2 cellular contexts compared by ENCODE assay signal in the genomic region with DNA sequence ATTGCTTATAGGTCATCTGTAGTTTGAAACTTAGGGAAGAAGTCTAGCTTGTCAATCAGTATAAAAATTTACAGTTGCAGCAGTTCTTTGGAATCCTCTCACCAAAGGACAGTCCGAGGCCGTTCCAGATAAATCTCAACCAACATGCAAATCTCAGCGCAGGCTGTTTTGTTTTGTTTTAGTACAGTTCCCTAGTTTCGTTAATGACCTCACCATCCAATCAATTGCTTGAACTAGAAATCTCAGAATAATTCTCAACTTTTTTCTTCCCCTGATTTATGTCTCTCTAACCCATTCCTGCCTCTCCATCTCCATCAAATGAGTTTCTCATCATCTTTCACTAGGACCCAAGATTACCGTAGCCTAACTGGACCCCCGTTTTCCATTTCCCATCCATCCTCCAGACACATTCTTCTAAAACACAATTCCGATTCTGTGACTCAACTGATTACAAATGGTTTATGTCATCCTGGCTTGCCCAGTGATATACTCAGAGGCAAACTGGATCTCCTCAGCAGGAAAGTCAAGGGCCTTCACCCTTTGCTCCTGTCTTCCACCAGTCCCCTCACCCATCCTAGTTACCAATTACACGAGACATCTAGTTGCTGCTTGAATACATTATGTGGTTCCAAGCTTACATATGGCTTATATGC.
A peak's percentile ranks its signal among the peaks of the same experiment; 100 is the strongest.
TF ChIP-seq lines count a peak whose summit lies in the region.

No MANE protein-coding gene starts in this region.

TF ChIP-seq in K562, 482 proteins besides CTCF, POLR2A, EP300 and RAD21:
- TF ChIP-seq ZNF274 (IDR thresholded peaks at IDR 0.05; ENCODE audit: borderline replicate concordance, low read depth, low read length) (no peak), HDAC1 (IDR thresholded peaks at IDR 0.05) (0 out of 4 replicates have a peak, but pooled peaks of 1 of the 2 experiments have one; percentile 19), NCOA6 (IDR thresholded peaks at IDR 0.05) (0 out of 2 replicates have a peak, but pooled peaks have one; percentile 13), ZNF584 (CRISPR knock-in tag; IDR thresholded peaks at IDR 0.05; ENCODE audit: low read depth) (no peak), KDM1A (IDR thresholded peaks at IDR 0.05) (peak; percentile 63 to 78)

TF ChIP-seq in SK-N-SH treated with all-trans-retinoic acid at 6 μM for 48 hours, 23 proteins besides CTCF, POLR2A, EP300 and RAD21:
- no peak for TF ChIP-seq ZNF70 (CRISPR knock-in tag; IDR thresholded peaks at IDR 0.05)
- no peak for TF ChIP-seq ZFP30 (CRISPR knock-in tag; IDR thresholded peaks at IDR 0.05)
- no peak for TF ChIP-seq ZC3H10 (CRISPR knock-in tag; IDR thresholded peaks at IDR 0.05)
- no peak for TF ChIP-seq OSR1 (CRISPR knock-in tag; IDR thresholded peaks at IDR 0.05)
- no peak for TF ChIP-seq TOX (CRISPR knock-in tag; IDR thresholded peaks at IDR 0.05; ENCODE audit: borderline replicate concordance)
- no peak for TF ChIP-seq RARB (CRISPR knock-in tag; IDR thresholded peaks at IDR 0.05)
- TF ChIP-seq, protein P1, sequence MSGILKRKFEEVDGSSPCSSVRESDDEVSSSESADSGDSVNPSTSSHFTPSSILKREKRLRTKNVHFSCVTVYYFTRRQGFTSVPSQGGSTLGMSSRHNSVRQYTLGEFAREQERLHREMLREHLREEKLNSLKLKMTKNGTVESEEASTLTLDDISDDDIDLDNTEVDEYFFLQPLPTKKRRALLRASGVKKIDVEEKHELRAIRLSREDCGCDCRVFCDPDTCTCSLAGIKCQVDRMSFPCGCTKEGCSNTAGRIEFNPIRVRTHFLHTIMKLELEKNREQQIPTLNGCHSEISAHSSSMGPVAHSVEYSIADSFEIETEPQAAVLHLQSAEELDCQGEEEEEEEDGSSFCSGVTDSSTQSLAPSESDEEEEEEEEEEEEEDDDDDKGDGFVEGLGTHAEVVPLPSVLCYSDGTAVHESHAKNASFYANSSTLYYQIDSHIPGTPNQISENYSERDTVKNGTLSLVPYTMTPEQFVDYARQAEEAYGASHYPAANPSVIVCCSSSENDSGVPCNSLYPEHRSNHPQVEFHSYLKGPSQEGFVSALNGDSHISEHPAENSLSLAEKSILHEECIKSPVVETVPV (CRISPR knock-in tag; IDR thresholded peaks at IDR 0.05) = no peak
- TF ChIP-seq ISL1 (CRISPR knock-in tag; IDR thresholded peaks at IDR 0.05) = no peak
- no peak for TF ChIP-seq ARNTL (CRISPR knock-in tag; IDR thresholded peaks at IDR 0.05; ENCODE audit: borderline replicate concordance, low read depth)
- TF ChIP-seq CSDC2 (CRISPR knock-in tag; IDR thresholded peaks at IDR 0.05) = no peak
- no peak for TF ChIP-seq BACH2 (CRISPR knock-in tag; IDR thresholded peaks at IDR 0.05; ENCODE audit: borderline replicate concordance)
- TF ChIP-seq, protein P2, sequence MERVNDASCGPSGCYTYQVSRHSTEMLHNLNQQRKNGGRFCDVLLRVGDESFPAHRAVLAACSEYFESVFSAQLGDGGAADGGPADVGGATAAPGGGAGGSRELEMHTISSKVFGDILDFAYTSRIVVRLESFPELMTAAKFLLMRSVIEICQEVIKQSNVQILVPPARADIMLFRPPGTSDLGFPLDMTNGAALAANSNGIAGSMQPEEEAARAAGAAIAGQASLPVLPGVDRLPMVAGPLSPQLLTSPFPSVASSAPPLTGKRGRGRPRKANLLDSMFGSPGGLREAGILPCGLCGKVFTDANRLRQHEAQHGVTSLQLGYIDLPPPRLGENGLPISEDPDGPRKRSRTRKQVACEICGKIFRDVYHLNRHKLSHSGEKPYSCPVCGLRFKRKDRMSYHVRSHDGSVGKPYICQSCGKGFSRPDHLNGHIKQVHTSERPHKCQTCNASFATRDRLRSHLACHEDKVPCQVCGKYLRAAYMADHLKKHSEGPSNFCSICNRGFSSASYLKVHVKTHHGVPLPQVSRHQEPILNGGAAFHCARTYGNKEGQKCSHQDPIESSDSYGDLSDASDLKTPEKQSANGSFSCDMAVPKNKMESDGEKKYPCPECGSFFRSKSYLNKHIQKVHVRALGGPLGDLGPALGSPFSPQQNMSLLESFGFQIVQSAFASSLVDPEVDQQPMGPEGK (CRISPR knock-in tag; IDR thresholded peaks at IDR 0.05; ENCODE audit: borderline replicate concordance) = no peak
- TF ChIP-seq, protein P3, sequence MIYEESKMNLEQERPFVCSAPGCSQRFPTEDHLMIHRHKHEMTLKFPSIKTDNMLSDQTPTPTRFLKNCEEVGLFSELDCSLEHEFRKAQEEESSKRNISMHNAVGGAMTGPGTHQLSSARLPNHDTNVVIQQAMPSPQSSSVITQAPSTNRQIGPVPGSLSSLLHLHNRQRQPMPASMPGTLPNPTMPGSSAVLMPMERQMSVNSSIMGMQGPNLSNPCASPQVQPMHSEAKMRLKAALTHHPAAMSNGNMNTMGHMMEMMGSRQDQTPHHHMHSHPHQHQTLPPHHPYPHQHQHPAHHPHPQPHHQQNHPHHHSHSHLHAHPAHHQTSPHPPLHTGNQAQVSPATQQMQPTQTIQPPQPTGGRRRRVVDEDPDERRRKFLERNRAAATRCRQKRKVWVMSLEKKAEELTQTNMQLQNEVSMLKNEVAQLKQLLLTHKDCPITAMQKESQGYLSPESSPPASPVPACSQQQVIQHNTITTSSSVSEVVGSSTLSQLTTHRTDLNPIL (CRISPR knock-in tag; IDR thresholded peaks at IDR 0.05; ENCODE audit: low read depth) = no peak
- TF ChIP-seq ZNF8 (CRISPR knock-in tag; IDR thresholded peaks at IDR 0.05) = no peak
- TF ChIP-seq, protein P4, sequence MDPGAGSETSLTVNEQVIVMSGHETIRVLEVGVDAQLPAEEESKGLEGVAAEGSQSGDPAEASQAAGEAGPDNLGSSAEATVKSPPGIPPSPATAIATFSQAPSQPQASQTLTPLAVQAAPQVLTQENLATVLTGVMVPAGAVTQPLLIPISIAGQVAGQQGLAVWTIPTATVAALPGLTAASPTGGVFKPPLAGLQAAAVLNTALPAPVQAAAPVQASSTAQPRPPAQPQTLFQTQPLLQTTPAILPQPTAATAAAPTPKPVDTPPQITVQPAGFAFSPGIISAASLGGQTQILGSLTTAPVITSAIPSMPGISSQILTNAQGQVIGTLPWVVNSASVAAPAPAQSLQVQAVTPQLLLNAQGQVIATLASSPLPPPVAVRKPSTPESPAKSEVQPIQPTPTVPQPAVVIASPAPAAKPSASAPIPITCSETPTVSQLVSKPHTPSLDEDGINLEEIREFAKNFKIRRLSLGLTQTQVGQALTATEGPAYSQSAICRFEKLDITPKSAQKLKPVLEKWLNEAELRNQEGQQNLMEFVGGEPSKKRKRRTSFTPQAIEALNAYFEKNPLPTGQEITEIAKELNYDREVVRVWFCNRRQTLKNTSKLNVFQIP (CRISPR knock-in tag; IDR thresholded peaks at IDR 0.05; ENCODE audit: borderline replicate concordance, low read depth) = no peak
- no peak for TF ChIP-seq PPARA (CRISPR knock-in tag; IDR thresholded peaks at IDR 0.05; ENCODE audit: borderline replicate concordance)
- no peak for TF ChIP-seq SNAI2 (CRISPR knock-in tag; IDR thresholded peaks at IDR 0.05)
